In genomic region chr2:193965263-193965662, GRCh38 we compare ENCODE assay signal across 2 cellular contexts.
TF ChIP-seq lines count a peak whose summit lies in the region.

No MANE protein-coding gene starts in this region.

TF ChIP-seq in GM23338, 12 proteins besides CTCF, POLR2A, EP300 and RAD21:
- TF ChIP-seq EZH2phosphoT487 (IDR thresholded peaks at IDR 0.05; ENCODE audit: unreplicated experiment) (no peak), JUNB (IDR thresholded peaks at IDR 0.05; ENCODE audit: unreplicated experiment) (no peak), ZNF114 (CRISPR knock-in tag; IDR thresholded peaks at IDR 0.05) (no peak), CREB1 (CRISPR knock-in tag; IDR thresholded peaks at IDR 0.05; ENCODE audit: low read depth) (no peak), ETS1 (IDR thresholded peaks at IDR 0.05) (no peak), POLR2AphosphoS5 (IDR thresholded peaks at IDR 0.05; ENCODE audit: low read depth) (no peak), EZH2 (IDR thresholded peaks at IDR 0.05; ENCODE audit: low read depth, unreplicated experiment) (no peak), NANOG (IDR thresholded peaks at IDR 0.05; ENCODE audit: borderline replicate concordance) (peak; percentile 44; the same call in 1 of the 2 replicates)

TF ChIP-seq in H1, 55 proteins besides CTCF, POLR2A, EP300 and RAD21:
- TF ChIP-seq NANOG (IDR thresholded peaks at IDR 0.05; ENCODE audit: insufficient read depth, low read depth, low read length, poor library complexity, severe bottlenecking) (peak; percentile 39), SP1 (IDR thresholded peaks at IDR 0.05; ENCODE audit: low read depth, low read length) (no peak)
